ENCODE assay signal across 8 cellular contexts in the genomic region with DNA sequence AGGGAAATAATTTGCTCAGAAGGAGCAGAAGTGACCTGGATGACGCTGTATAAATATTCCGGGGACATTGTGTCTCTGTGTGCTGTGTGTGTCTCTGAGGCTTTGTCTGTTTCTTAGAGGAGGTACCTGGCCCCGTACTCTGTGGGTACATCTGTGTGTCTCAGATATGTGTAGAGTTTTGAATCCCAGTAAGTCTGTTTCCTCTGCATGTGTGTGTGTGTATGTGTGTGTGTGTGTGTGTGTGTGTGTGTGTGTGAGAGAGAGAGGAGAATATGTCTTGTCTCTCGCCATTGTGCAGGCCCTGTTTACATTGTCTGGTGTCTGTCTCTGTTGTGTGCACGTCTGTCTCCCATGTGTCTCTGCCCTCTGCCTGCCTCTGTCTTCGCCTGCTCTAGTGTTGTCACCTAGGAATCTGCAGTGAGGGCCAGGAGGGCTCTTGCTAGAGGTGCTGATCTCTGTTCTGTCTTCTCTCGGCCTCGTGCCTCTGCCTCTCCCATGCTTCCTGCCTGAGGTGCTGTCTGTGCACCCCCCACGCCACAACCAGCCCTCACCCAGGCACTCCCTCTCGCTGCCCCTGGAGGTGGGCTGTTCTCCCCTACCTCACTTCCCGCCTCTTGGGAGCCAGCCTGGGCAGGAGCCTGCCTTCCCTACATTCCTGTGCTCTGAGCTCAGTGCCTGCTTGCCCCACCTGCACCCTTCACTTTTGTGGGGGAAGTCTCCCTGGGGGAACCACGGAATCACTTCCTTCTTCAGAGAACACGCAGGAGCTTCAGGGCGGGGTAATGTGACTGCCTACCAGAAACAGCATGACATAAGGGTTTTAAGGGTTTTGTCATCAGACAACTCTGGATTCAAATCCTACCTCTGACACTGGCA. TPM values are rescaled to one million over a fixed set of nuclear protein-coding genes. Genes with fewer than 3 reads are reported as not detected.
DNase-seq lines count a peak whose midpoint lies in the region; ATAC-seq and TF ChIP-seq lines count a peak whose summit lies in the region.

No MANE protein-coding gene starts in this region.

- peak overlapping the region; percentile 59 for H3K4me3 ChIP-seq in CD8-positive, alpha-beta T cell (ENCODE audit: low read depth, low read length)
- H3K4me3 ChIP-seq in mucosa of rectum (ENCODE audit: low read length in 2 of 2) = peak overlapping the region in 1 of 2 donors; percentile 51
- peak overlapping the region in 3 of 4 donors; percentile 31 to 42 (median 41) for H3K4me3 ChIP-seq in upper lobe of left lung

- TF ChIP-seq CTCF in CD8-positive, alpha-beta T cell (IDR thresholded peaks at IDR 0.05) = no peak
- TF ChIP-seq CTCF in activated B cell treated with CpG ODN at 0.5 μM for 24 hours (IDR thresholded peaks at IDR 0.05) (no peak), upper lobe of left lung (IDR thresholded peaks at IDR 0.05) (no peak)

- peak overlapping the region; percentile 87 for H3K27ac ChIP-seq in CD8-positive, alpha-beta T cell (ENCODE audit: low read depth, low read length)
- H3K27ac ChIP-seq in mucosa of rectum (ENCODE audit: low read depth in 2 of 2, low read length in 2 of 2) (peak overlapping the region; percentile 70 to 83), upper lobe of left lung (peak overlapping the region; percentile 86 to 100 (median 100))

- H3K36me3 ChIP-seq in CD8-positive, alpha-beta T cell (ENCODE audit: insufficient read depth, low read length) = no peaks in the 10 kb centered on the region
- H3K36me3 ChIP-seq in mucosa of rectum (ENCODE audit: control insufficient read depth in 2 of 2, insufficient read depth in 2 of 2, low read length in 2 of 2) (no peaks in the 10 kb centered on the region), upper lobe of left lung (peaks cover 0 to 6% (median 1%) of the 10 kb centered on the region in 4 donors)

- peak; percentile 65 for ATAC-seq in CD8-positive, alpha-beta T cell
- ATAC-seq in HG03571 (IDR thresholded peaks at IDR 0.05; ENCODE audit: unreplicated experiment) (peak; percentile 53), activated B cell treated with CpG ODN at 0.5 μM for 24 hours (ENCODE audit: low read depth) (peak; percentile 86), upper lobe of left lung (ENCODE audit: low FRiP score in 2 of 2) (peak; percentile 67 to 82), GM21423 (IDR thresholded peaks at IDR 0.05; ENCODE audit: unreplicated experiment) (no peak)

- H3K4me1 ChIP-seq in CD8-positive, alpha-beta T cell (ENCODE audit: insufficient read depth, low read length) = peaks cover 67% of the 10 kb centered on the region
- peaks cover 40 to 50% of the 10 kb centered on the region in 2 donors for H3K4me1 ChIP-seq in mucosa of rectum (ENCODE audit: control insufficient read depth in 2 of 2, insufficient read depth in 2 of 2, low read length in 2 of 2)
- H3K4me1 ChIP-seq in upper lobe of left lung = peaks cover 67 to 91% (median 76%) of the 10 kb centered on the region in 4 donors

- peak in 1 of 4 donors; percentile 47 for TF ChIP-seq EP300 in upper lobe of left lung (IDR thresholded peaks at IDR 0.05)

- CTCF ChIA-PET in CD8-positive, alpha-beta T cell (lab: Charles Lee) = interaction anchor here (0.8 to 6.5 kb wide), 9 partner anchors 8 to 225 kb away, joined by 3 to 95 read pairs (median 4); a partner anchor contains a TSS
- CTCF ChIA-PET in activated B cell treated with CpG ODN at 0.5 μM for 24 hours (lab: Charles Lee) = interaction anchor here (0.8 to 6.6 kb wide), 4 partner anchors 12 to 225 kb away, joined by 3 to 48 read pairs (median 8); a partner anchor contains a TSS

- peak overlapping the region; percentile 76 for H3K4me3 Mint-ChIP-seq in CD8-positive, alpha-beta T cell
- H3K4me3 Mint-ChIP-seq in activated B cell treated with CpG ODN at 0.5 μM for 24 hours = peak overlapping the region; percentile 65

- H3K36me3 Mint-ChIP-seq in CD8-positive, alpha-beta T cell = peaks cover 48% of the 10 kb centered on the region
- peaks cover 8% of the 10 kb centered on the region for H3K36me3 Mint-ChIP-seq in activated B cell treated with CpG ODN at 0.5 μM for 24 hours (ENCODE audit: low read depth)

- no peaks in the 10 kb centered on the region for H3K27me3 ChIP-seq in CD8-positive, alpha-beta T cell (ENCODE audit: insufficient read depth, low read length)
- H3K27me3 ChIP-seq in mucosa of rectum (ENCODE audit: control insufficient read depth in 2 of 2, insufficient read depth in 2 of 2, low read length in 2 of 2) = no peaks in the 10 kb centered on the region
- no peaks in the 10 kb centered on the region for H3K27me3 ChIP-seq in upper lobe of left lung

- peak in 1 of 4 donors; percentile 53 for TF ChIP-seq POLR2A in upper lobe of left lung (IDR thresholded peaks at IDR 0.05)

- intact Hi-C loops in CD8-positive, alpha-beta T cell (cut with DNase I, micrococcal nuclease) = loop anchor here (1.0 kb wide), 2 partner anchors 13 to 22 kb away; a partner anchor contains a TSS
- intact Hi-C loops in activated B cell treated with CpG ODN at 0.5 μM for 24 hours (cut with micrococcal nuclease) = loop anchor here (1.0 kb wide), 2 partner anchors 13 to 62 kb away; a partner anchor contains a TSS

- H3K4me1 Mint-ChIP-seq in CD8-positive, alpha-beta T cell (ENCODE audit: low read depth) = peaks cover 80% of the 10 kb centered on the region
- peaks cover 69% of the 10 kb centered on the region for H3K4me1 Mint-ChIP-seq in activated B cell treated with CpG ODN at 0.5 μM for 24 hours

- peak overlapping the region; percentile 91 for H3K27ac Mint-ChIP-seq in CD8-positive, alpha-beta T cell
- H3K27ac Mint-ChIP-seq in activated B cell treated with CpG ODN at 0.5 μM for 24 hours = peak overlapping the region; percentile 92

- 16 to 19% methylated on average over 13 to 14 of the region's 14 CpGs for WGBS in upper lobe of left lung, 2 donors

- no peaks in the 10 kb centered on the region for H3K27me3 Mint-ChIP-seq in CD8-positive, alpha-beta T cell (ENCODE audit: low read depth)
- no peaks in the 10 kb centered on the region for H3K27me3 Mint-ChIP-seq in activated B cell treated with CpG ODN at 0.5 μM for 24 hours

- POLR2A ChIA-PET in CD8-positive, alpha-beta T cell (lab: Charles Lee) = interaction anchor here (0.9 to 4.9 kb wide), 11 partner anchors 7 to 1353 kb away, joined by 3 to 78 read pairs (median 5); a partner anchor contains a TSS
- POLR2A ChIA-PET in activated B cell treated with CpG ODN at 0.5 μM for 24 hours (lab: Charles Lee) = interaction anchor here (0.9 to 4.7 kb wide), 4 partner anchors 11 to 225 kb away, joined by 4 to 95 read pairs (median 15); a partner anchor contains a TSS

- H3K9me3 Mint-ChIP-seq in CD8-positive, alpha-beta T cell = no peaks in the 10 kb centered on the region
- no peaks in the 10 kb centered on the region for H3K9me3 Mint-ChIP-seq in activated B cell treated with CpG ODN at 0.5 μM for 24 hours

- H3K9me3 ChIP-seq in CD8-positive, alpha-beta T cell (ENCODE audit: low read length) = no peaks in the 10 kb centered on the region
- H3K9me3 ChIP-seq in mucosa of rectum (ENCODE audit: control insufficient read depth in 2 of 2, low read length in 2 of 2) (no peaks in the 10 kb centered on the region), upper lobe of left lung (no peaks in the 10 kb centered on the region)

- H3K9ac ChIP-seq in mucosa of rectum (ENCODE audit: low read depth in 1 of 2, low read length in 2 of 2) = peak overlapping the region in 1 of 2 donors; percentile 43

- peak in 6 of 7 experiments; percentile 31 to 79 (median 62) for DNase-seq in CD8-positive, alpha-beta T cell
- DNase-seq in activated B cell treated with CpG ODN at 0.5 μM for 24 hours (peak; percentile 50), upper lobe of left lung (peak in 1 of 2 donors; percentile 94), NCI-H2107 treated with DMSO at 0.1 percent for 48 hours (lab: John Stamatoyannopoulos, UW; ENCODE audit: unreplicated experiment) (no peak)
- DNase-seq in effector CD4-positive, alpha-beta T cell = peak; percentile 33

RNA-seq across cellular contexts. Expression of a gene that starts 5.9 kb away (rescaled TPM):
- 100 to 1,000 TPM; 113 to 117 TPM for total RNA-seq in CD8-positive, alpha-beta T cell
- total RNA-seq in activated B cell treated with CpG ODN at 0.5 μM for 24 hours = 56.5 and 59.9 TPM in 2 replicates
- total RNA-seq in upper lobe of left lung = 100 to 1,000 TPM; 129 to 290 (median 153) TPM

RNA-seq across cellular contexts. Expression of a gene that starts 12.6 kb away (rescaled TPM):
- 10 to 100 TPM; 18.4 to 21.6 TPM for total RNA-seq in CD8-positive, alpha-beta T cell
- 45.3 and 48.5 TPM in 2 replicates for total RNA-seq in activated B cell treated with CpG ODN at 0.5 μM for 24 hours
- total RNA-seq in upper lobe of left lung = 100 to 1,000 TPM in 2 of 6 donors, 10 to 100 TPM in 4; 65.8 to 120 (median 75.5) TPM

RNA-seq across cellular contexts. Expression of a gene that starts 36.9 kb away (rescaled TPM):
- total RNA-seq in CD8-positive, alpha-beta T cell = under 1 TPM in 1 of 2 experiments, not detected in 1; 0.08 TPM
- 0.24 and 0.64 TPM in 2 replicates for total RNA-seq in activated B cell treated with CpG ODN at 0.5 μM for 24 hours
- total RNA-seq in upper lobe of left lung = 10 to 100 TPM in 3 of 6 donors, 1 to 10 TPM in 3; 2.5 to 20.8 (median 11.4) TPM
